In genomic region chr9:14500705-14501104, GRCh38 we compare ENCODE assay signal across 17 cellular contexts.
"Had no signal": no experiment of that assay in that cellular context is flagged by ENCODE, and none has a peak within 500 bp of the region (broad histone marks: within the 10 kb centered on the region; RNA-seq: fewer than 3 reads in every experiment).

No MANE protein-coding gene starts in this region.

- H3K27me3 ChIP-seq: ascending aorta, gastrocnemius medialis, pancreas, uterus had no signal

- H3K9me3 ChIP-seq: ascending aorta, gastrocnemius medialis, heart left ventricle, pancreas, tibial artery, uterus had no signal

- ATAC-seq: gastrocnemius medialis; heart left ventricle; left cardiac atrium; pancreas; stimulated activated effector memory CD8-positive, alpha-beta T cell treated with anti-CD3 and anti-CD28 coated beads, Interleukin-12 subunit alpha, Interleukin-12 subunit beta, amount 100 ng/mL, for 72 hours had no signal

- H3K4me1 Mint-ChIP-seq: activated naive CD4-positive, alpha-beta T cell treated with anti-CD3 and anti-CD28 coated beads, Interleukin-2, amount 10 ng/mL, durations not matched to agents 7 days and 5 days; immature natural killer cell; naive B cell; stimulated activated effector memory CD8-positive, alpha-beta T cell treated with anti-CD3 and anti-CD28 coated beads, Interleukin-12 subunit alpha, Interleukin-12 subunit beta, amount 100 ng/mL, for 72 hours had no signal

- H3K36me3 Mint-ChIP-seq: activated naive CD4-positive, alpha-beta T cell treated with anti-CD3 and anti-CD28 coated beads, Interleukin-2, amount 10 ng/mL, durations not matched to agents 7 days and 5 days; immature natural killer cell; naive B cell; stimulated activated effector memory CD8-positive, alpha-beta T cell treated with anti-CD3 and anti-CD28 coated beads, Interleukin-12 subunit alpha, Interleukin-12 subunit beta, amount 100 ng/mL, for 72 hours had no signal

- H3K4me3 Mint-ChIP-seq: activated naive CD4-positive, alpha-beta T cell treated with anti-CD3 and anti-CD28 coated beads, Interleukin-2, amount 10 ng/mL, durations not matched to agents 7 days and 5 days; activated T-cell treated with anti-CD3 and anti-CD28 coated beads, Interleukin-2, amount 50 U/mL, for 24 hours; immature natural killer cell; naive B cell; stimulated activated effector memory CD8-positive, alpha-beta T cell treated with anti-CD3 and anti-CD28 coated beads, Interleukin-12 subunit alpha, Interleukin-12 subunit beta, amount 100 ng/mL, for 72 hours had no signal

- H3K27me3 Mint-ChIP-seq: activated naive CD4-positive, alpha-beta T cell treated with anti-CD3 and anti-CD28 coated beads, Interleukin-2, amount 10 ng/mL, durations not matched to agents 7 days and 5 days; activated T-cell treated with anti-CD3 and anti-CD28 coated beads, Interleukin-2, amount 50 U/mL, for 24 hours had no signal

- H3K4me1 ChIP-seq: ascending aorta, gastrocnemius medialis, heart left ventricle, pancreas, tibial artery, uterus had no signal

- H3K27ac Mint-ChIP-seq: activated naive CD4-positive, alpha-beta T cell treated with anti-CD3 and anti-CD28 coated beads, Interleukin-2, amount 10 ng/mL, durations not matched to agents 7 days and 5 days; activated T-cell treated with anti-CD3 and anti-CD28 coated beads, Interleukin-2, amount 50 U/mL, for 24 hours; immature natural killer cell; naive B cell; stimulated activated effector memory CD8-positive, alpha-beta T cell treated with anti-CD3 and anti-CD28 coated beads, Interleukin-12 subunit alpha, Interleukin-12 subunit beta, amount 100 ng/mL, for 72 hours had no signal

- H3K4me3 ChIP-seq: ascending aorta, gastrocnemius medialis, heart left ventricle, lung, pancreas, tibial artery, uterus had no signal

- H3K36me3 ChIP-seq: ascending aorta, gastrocnemius medialis, heart left ventricle, pancreas, tibial artery, uterus, WERI-Rb-1 had no signal

- H3K27ac ChIP-seq: ascending aorta, gastrocnemius medialis, heart left ventricle, pancreas, tibial artery, uterus, WERI-Rb-1 had no signal

- H3K9me3 Mint-ChIP-seq: activated naive CD4-positive, alpha-beta T cell treated with anti-CD3 and anti-CD28 coated beads, Interleukin-2, amount 10 ng/mL, durations not matched to agents 7 days and 5 days; activated T-cell treated with anti-CD3 and anti-CD28 coated beads, Interleukin-2, amount 50 U/mL, for 24 hours had no signal

- DNase-seq: activated CD4-positive, alpha-beta T cell treated with anti-CD3 and anti-CD28 coated beads, Interleukin-2, amount 50 U/mL, for 48 hours; activated naive CD4-positive, alpha-beta T cell treated with anti-CD3 and anti-CD28 coated beads, Interleukin-2, amount 10 ng/mL, durations not matched to agents 7 days and 5 days; activated T-cell treated with anti-CD3 and anti-CD28 coated beads, Interleukin-2, amount 50 U/mL, for 24 hours; erythroblast; gastrocnemius medialis; heart left ventricle; immature natural killer cell; left cardiac atrium; midbrain; naive B cell; pancreas; tibial artery; uterus; WERI-Rb-1 had no signal
